In the genomic region with DNA sequence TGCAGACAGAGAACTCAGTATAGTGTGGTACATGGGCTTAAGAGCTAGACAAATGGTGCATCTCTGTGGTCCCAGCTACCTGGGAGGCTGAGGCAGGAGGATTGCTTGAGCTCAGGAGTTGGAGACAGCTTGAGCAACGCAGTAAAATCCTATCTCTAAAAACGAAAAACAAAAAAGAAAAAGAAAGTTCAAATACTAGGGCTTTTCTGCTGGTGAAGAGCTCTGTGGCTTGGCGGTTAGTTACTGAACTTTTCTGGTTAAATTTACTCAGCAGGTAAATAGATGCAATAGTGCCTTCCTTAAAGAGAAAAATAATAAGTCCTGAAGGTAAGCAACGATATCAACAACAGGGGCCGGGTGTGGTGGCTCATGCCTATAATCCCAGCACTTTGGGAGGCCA, we compare ENCODE assay signal across 14 cellular contexts.
"Had no signal": no experiment of that assay in that cellular context is flagged by ENCODE, and none has a peak within 500 bp of the region (broad histone marks: within the 10 kb centered on the region; RNA-seq: fewer than 3 reads in every experiment).

No MANE protein-coding gene starts in this region.

- H3K36me3 Mint-ChIP-seq: neural progenitor cell had no signal

- H3K4me3 Mint-ChIP-seq: neural progenitor cell had no signal

- H3K4me1 Mint-ChIP-seq: neural progenitor cell had no signal

- H3K27ac Mint-ChIP-seq: neural progenitor cell had no signal

- ATAC-seq: gastrocnemius medialis, left colon had no signal

- DNase-seq: activated CD4-positive, alpha-beta T cell treated with anti-CD3 and anti-CD28 coated beads for 48 hours; activated effector memory CD4-positive, alpha-beta T cell treated with Interleukin-2 at 50 U/mL for 16 hours; dorsolateral prefrontal cortex; erythroblast; gastrocnemius medialis; left colon; midbrain; ovary; SHP77; sigmoid colon; SK-N-SH; spleen; tibial artery had no signal

- H3K9me3 Mint-ChIP-seq: neural progenitor cell had no signal
